Comparison of ENCODE assay signal across 31 cellular contexts in the genomic region with DNA sequence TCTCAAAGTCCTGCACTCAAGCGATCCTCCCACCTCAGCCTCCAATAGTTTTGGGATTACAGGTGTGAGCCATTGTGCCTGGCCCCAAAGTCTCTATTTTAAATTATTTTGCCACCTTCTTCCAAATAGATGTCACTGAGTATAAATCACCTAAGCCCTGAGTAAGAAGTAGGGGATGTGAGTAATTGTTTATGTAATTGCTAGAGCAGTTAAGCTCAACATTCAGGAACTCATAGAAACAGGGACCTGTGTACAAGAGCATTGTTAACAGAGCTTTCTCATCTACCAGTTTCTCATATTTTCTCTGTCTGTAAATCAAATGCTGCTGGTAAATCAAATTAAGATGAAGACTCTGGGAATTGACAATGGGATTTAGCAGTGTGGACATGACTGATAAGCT. TPM values are rescaled to one million over a fixed set of nuclear protein-coding genes. Genes with fewer than 3 reads are reported as not detected.
DNase-seq lines count a peak whose midpoint lies in the region; ATAC-seq, FAIRE-seq and TF ChIP-seq lines count a peak whose summit lies in the region.
"Had no signal": no experiment of that assay in that cellular context is flagged by ENCODE, and none has a peak within 500 bp of the region (broad histone marks: within the 10 kb centered on the region; RNA-seq: fewer than 3 reads in every experiment).

No MANE protein-coding gene starts in this region.

- H3K9me3 ChIP-seq in PC-3 (ENCODE audit: low read length), result no peaks in the 10 kb centered on the region
- no peaks in the 10 kb centered on the region for H3K9me3 ChIP-seq in endothelial cell of umbilical vein (replicated peaks; ENCODE audit: control insufficient read depth, insufficient read depth, low read length)
- H3K9me3 ChIP-seq: ascending aorta, SJCRH30, thoracic aorta, vagina had no signal

- H3K9ac ChIP-seq in PC-3 (ENCODE audit: low read length), result no peak overlapping the region
- H3K9ac ChIP-seq in endothelial cell of umbilical vein (replicated peaks; ENCODE audit: extremely low read depth, insufficient read depth, low read length), result peak overlapping the region; percentile 47

- POLR2A ChIA-PET in PC-3 (lab: Charles Lee; ENCODE audit: unreplicated experiment) (interaction anchor here (0.7 kb wide), 1 partner anchor 10 kb away, joined by 16 read pairs; no protein-coding TSS in a partner anchor), endothelial cell of umbilical vein (lab: Charles Lee) (interaction anchor here (0.7 kb wide), 1 partner anchor 72 kb away, joined by 3 read pairs; no protein-coding TSS in a partner anchor)

- no peak overlapping the region for H3K4me3 Mint-ChIP-seq in memory B cell
- H3K4me3 Mint-ChIP-seq: activated naive CD4-positive, alpha-beta T cell treated with anti-CD3 and anti-CD28 coated beads, Interleukin-2, amount 50 U/mL, for 24 hours; CD14-positive monocyte; central memory CD8-positive, alpha-beta T cell had no signal

- no TSS peak for BruUV-seq in PC-3 (replicated peaks; lab: Mats Ljungman, UMichigan)
- no TSS peak for BruUV-seq in endothelial cell of umbilical vein (replicated peaks; lab: Mats Ljungman, UMichigan)

- peak; percentile 80 for ATAC-seq in PC-3
- ATAC-seq in memory B cell (ENCODE audit: low read depth), result no peak
- ATAC-seq: HCT116; sciatic nerve; stimulated activated naive CD8-positive, alpha-beta T cell treated with anti-CD3 and anti-CD28 coated beads, Interleukin-15, Interleukin-2, amounts not matched to agents 100 U/mL and 50 U/mL, for 24 hours had no signal

- TF ChIP-seq CTCF in PC-3 (conservative IDR thresholded peaks at IDR 0.05; ENCODE audit: low read depth, low read length) (no peak), endothelial cell of umbilical vein (IDR thresholded peaks at IDR 0.05; ENCODE audit: extremely low read depth in 1 of 2, insufficient read depth in 1 of 2, low read depth in 1 of 2, low read length in 2 of 2) (no peak)

- H4K20me1 ChIP-seq in PC-3 (ENCODE audit: low read length), result no peaks in the 10 kb centered on the region
- H4K20me1 ChIP-seq in endothelial cell of umbilical vein (replicated peaks; ENCODE audit: control insufficient read depth, extremely low read depth, insufficient read depth, low read length), result no peaks in the 10 kb centered on the region

- peak; percentile 83 for FAIRE-seq in endothelial cell of umbilical vein (lab: Jason Lieb, UNC)
- FAIRE-seq: frontal cortex, HTR-8/SVneo, islet of Langerhans had no signal

- H3K36me3 ChIP-seq in PC-3 (ENCODE audit: low read depth, low read length) (peaks cover 17% of the 10 kb centered on the region; the same call in 1 of the 2 replicates), endothelial cell of umbilical vein (ENCODE audit: control insufficient read depth in 2 of 2, extremely low read depth in 1 of 2, insufficient read depth in 2 of 2, low read length in 2 of 2) (peaks cover 4 to 14% of the 10 kb centered on the region in 2 experiments)

- peaks cover 34% of the 10 kb centered on the region for H3K36me3 Mint-ChIP-seq in memory B cell

- H3K9me2 ChIP-seq in PC-3 (replicated peaks; ENCODE audit: low read length), result no peaks in the 10 kb centered on the region

- DNase-seq in EH (ENCODE audit: low read depth), result peak; percentile 26
- DNase-seq in PC-3, result peak; percentile 19
- peak; percentile 85 for DNase-seq in endothelial cell of umbilical vein (ENCODE audit: low read depth, low spot score)
- DNase-seq in memory B cell (ENCODE audit: low spot score in 2 of 2), result no peak
- no peak for DNase-seq in cerebellar cortex (ENCODE audit: low spot score)
- DNase-seq in anterior cingulate cortex (lab: John Stamatoyannopoulos, UW), result no peak
- no peak for DNase-seq in GM19238 (ENCODE audit: insufficient read length, low spot score)
- no peak for DNase-seq in globus pallidus (ENCODE audit: low spot score)
- DNase-seq: activated CD4-positive, alpha-beta T cell treated with anti-CD3 and anti-CD28 coated beads for 4 hours; hippocampal formation; KG1; MV-4-11; NCI-H2171; NCI-H524; NK-92 treated with Interleukin-12 subunit alpha and Interleukin-12 subunit beta, amount 100 ng/mL, for 24 hours; posterior cingulate gyrus; SJCRH30; stimulated activated naive CD8-positive, alpha-beta T cell treated with anti-CD3 and anti-CD28 coated beads, Interleukin-15, Interleukin-2, amounts not matched to agents 100 U/mL and 50 U/mL, for 24 hours; T-helper 2 cell had no signal

- CTCF ChIA-PET in PC-3 (lab: Charles Lee), result interaction anchor here (1.0 kb wide), 1 partner anchor 168 kb away, joined by 3 read pairs; no protein-coding TSS in a partner anchor
- CTCF ChIA-PET in endothelial cell of umbilical vein (lab: Charles Lee), result interaction anchor here (0.6 to 1.4 kb wide), 6 partner anchors 9 to 167 kb away, joined by 3 to 6 read pairs (median 4); a partner anchor contains a TSS

- H3K27ac ChIP-seq in PC-3 (ENCODE audit: low read length) (0 out of 2 replicates have a peak overlapping the region, but pooled peaks have one; percentile 25), endothelial cell of umbilical vein (ENCODE audit: insufficient read depth, low read depth, low read length) (peak overlapping the region; percentile 74)
- H3K27ac ChIP-seq: ascending aorta, epithelial cell of prostate, SJCRH30, thoracic aorta, vagina had no signal

- peak overlapping the region; percentile 22 for H3K27ac Mint-ChIP-seq in memory B cell
- H3K27ac Mint-ChIP-seq: activated naive CD4-positive, alpha-beta T cell treated with anti-CD3 and anti-CD28 coated beads, Interleukin-2, amount 50 U/mL, for 24 hours had no signal

- H3F3A ChIP-seq in PC-3 (ENCODE audit: low read length, unreplicated experiment), result no peaks in the 10 kb centered on the region

- H2AFZ ChIP-seq in PC-3 (ENCODE audit: low read length) (no peak overlapping the region), endothelial cell of umbilical vein (ENCODE audit: low read depth, low read length) (peak overlapping the region; percentile 14)

- H3K4me2 ChIP-seq in PC-3 (ENCODE audit: low read length) (no peak overlapping the region), endothelial cell of umbilical vein (ENCODE audit: insufficient read depth, low read length) (peak overlapping the region; percentile 57)

- H3K27me3 Mint-ChIP-seq in memory B cell, result no peaks in the 10 kb centered on the region
- H3K27me3 Mint-ChIP-seq: activated naive CD4-positive, alpha-beta T cell treated with anti-CD3 and anti-CD28 coated beads, Interleukin-2, amount 50 U/mL, for 24 hours; central memory CD8-positive, alpha-beta T cell had no signal

- peaks cover 2% of the 10 kb centered on the region for H3K4me1 Mint-ChIP-seq in memory B cell
- H3K4me1 Mint-ChIP-seq: activated naive CD4-positive, alpha-beta T cell treated with anti-CD3 and anti-CD28 coated beads, Interleukin-2, amount 50 U/mL, for 24 hours; CD14-positive monocyte; central memory CD8-positive, alpha-beta T cell had no signal

- H3K4me3 ChIP-seq in PC-3 (ENCODE audit: low read length), result no peak overlapping the region
- no peak overlapping the region for H3K4me3 ChIP-seq in endothelial cell of umbilical vein (replicated peaks in 1 of 3; ENCODE audit: insufficient read depth in 1 of 3, low read depth in 1 of 3, low read length in 3 of 3)
- H3K4me3 ChIP-seq: ascending aorta, SJCRH30, thoracic aorta, vagina had no signal

- TF ChIP-seq POLR2A in endothelial cell of umbilical vein (IDR thresholded peaks at IDR 0.05; ENCODE audit: low read depth, low read length), result no peak

- intact Hi-C loops in PC-3 (cut with micrococcal nuclease) (no loop called here), endothelial cell of umbilical vein (cut with micrococcal nuclease) (no loop called here)

- no peaks in the 10 kb centered on the region for H3K9me3 Mint-ChIP-seq in memory B cell
- H3K9me3 Mint-ChIP-seq: activated naive CD4-positive, alpha-beta T cell treated with anti-CD3 and anti-CD28 coated beads, Interleukin-2, amount 50 U/mL, for 24 hours; central memory CD8-positive, alpha-beta T cell had no signal

- H3K4me1 ChIP-seq in PC-3 (ENCODE audit: insufficient read depth, low read length) (no peaks in the 10 kb centered on the region; the same call in none of the 2 replicates), endothelial cell of umbilical vein (ENCODE audit: control insufficient read depth, extremely low read depth, insufficient read depth, low read length) (peaks cover 14% of the 10 kb centered on the region)
- H3K4me1 ChIP-seq: ascending aorta, vagina had no signal

- dilution Hi-C loops in endothelial cell of umbilical vein (cut with MboI; ENCODE audit: extremely low pct_ligation_motif_present, low sequenced_read_pairs), result no loop called here

- H3K79me2 ChIP-seq in PC-3 (ENCODE audit: low read length), result no peaks in the 10 kb centered on the region
- no peaks in the 10 kb centered on the region for H3K79me2 ChIP-seq in endothelial cell of umbilical vein (ENCODE audit: control insufficient read depth, insufficient read depth, low read length)

- H3K27me3 ChIP-seq in PC-3 (ENCODE audit: low read length), result no peaks in the 10 kb centered on the region
- H3K27me3 ChIP-seq in endothelial cell of umbilical vein (ENCODE audit: control insufficient read depth in 2 of 2, insufficient read depth in 2 of 2, low read length in 2 of 2), result no peaks in the 10 kb centered on the region
- H3K27me3 ChIP-seq: ascending aorta, SJCRH30, vagina had no signal

- H3K9me1 ChIP-seq in endothelial cell of umbilical vein (replicated peaks; ENCODE audit: control insufficient read depth, extremely low read depth, insufficient read depth, low read length), result no peaks in the 10 kb centered on the region

TF ChIP-seq in endothelial cell of umbilical vein, 7 proteins besides CTCF, POLR2A, EP300 and RAD21:
- TF ChIP-seq EZH2 (IDR thresholded peaks at IDR 0.05; ENCODE audit: borderline replicate concordance, low read depth, low read length, severe bottlenecking), result no peak
- no peak for TF ChIP-seq GATA2 (IDR thresholded peaks at IDR 0.05; ENCODE audit: insufficient read depth, insufficient read length, low read depth, low read length)
- peak; percentile 52 for TF ChIP-seq FOS (IDR thresholded peaks at IDR 0.05; ENCODE audit: borderline replicate concordance, insufficient read depth, low read length)
- TF ChIP-seq JUN (IDR thresholded peaks at IDR 0.05; ENCODE audit: borderline replicate concordance, insufficient read depth, insufficient read length, low read depth), result peak; percentile 40

RNA-seq across cellular contexts. Expression of a gene that starts 26.3 kb away (rescaled TPM):
- 19.9 and 26.6 TPM in 2 replicates for total RNA-seq in PC-3 (2014; rRNA removed)
- total RNA-seq in endothelial cell of umbilical vein, result 33.4 and 38.1 TPM in 2 replicates
- 19.3 and 24.6 TPM in 2 replicates for polyA plus RNA-seq in endothelial cell of umbilical vein
- 27.2 and 29.3 TPM in 2 replicates for polyA plus RNA-seq in endothelial cell of umbilical vein (2011; cell fraction: cytosol; rRNA removed)
- 20.9 and 27.2 TPM in 2 replicates for polyA plus RNA-seq in endothelial cell of umbilical vein (2011; cell fraction: nucleus; rRNA removed)
- 62.9 and 66.4 TPM in 2 replicates for polyA plus RNA-seq in endothelial cell of umbilical vein (2012)
- 106 and 120 TPM in 2 replicates for polyA minus RNA-seq in endothelial cell of umbilical vein
- polyA minus RNA-seq in endothelial cell of umbilical vein (2011; cell fraction: cytosol; rRNA and poly(A)+ RNA removed), result 42.7 TPM
- polyA minus RNA-seq in endothelial cell of umbilical vein (2011; cell fraction: nucleus; rRNA and poly(A)+ RNA removed), result 95.6 and 109 TPM in 2 replicates

Comparison
In these comparisons a context has a peak if more than half of its experiments do, and no peak if none do; other contexts are left out.
1. DNase-seq: peak in EH (single experiment), PC-3 (single experiment) and endothelial cell of umbilical vein (single experiment); none in memory B cell (0 of 2), cerebellar cortex (single experiment), anterior cingulate cortex (0 of 58), GM19238 (single experiment) and globus pallidus (single experiment).